Comparison of ENCODE assay signal across 14 cellular contexts in genomic region chr4:39825741-39826231, GRCh38.
DNase-seq lines count a peak whose midpoint lies in the region; FAIRE-seq and TF ChIP-seq lines count a peak whose summit lies in the region.
"Had no signal": no experiment of that assay in that cellular context is flagged by ENCODE, and none has a peak within 500 bp of the region (broad histone marks: within the 10 kb centered on the region; RNA-seq: fewer than 3 reads in every experiment).

No MANE protein-coding gene starts in this region.

- H3K4me3 ChIP-seq in astrocyte (ENCODE audit: insufficient read depth, low read depth, low read length) = no peak overlapping the region

- peaks cover 18% of the 10 kb centered on the region for H3K36me3 ChIP-seq in astrocyte (ENCODE audit: insufficient read depth, low read length)

- peaks cover 6% of the 10 kb centered on the region for H3K36me3 Mint-ChIP-seq in activated naive CD4-positive, alpha-beta T cell treated with anti-CD3 and anti-CD28 coated beads, Interleukin-2, amount 50 U/mL, for 24 hours
- peaks cover 12% of the 10 kb centered on the region for H3K36me3 Mint-ChIP-seq in astrocyte (ENCODE audit: low read depth, unreplicated experiment)
- H3K36me3 Mint-ChIP-seq in Calu3 (ENCODE audit: insufficient read depth, unreplicated experiment) = peaks cover 4% of the 10 kb centered on the region

- DNase-seq in activated naive CD4-positive, alpha-beta T cell treated with Interleukin-2 at 50 U/mL for 16 hours = no peak
- DNase-seq in astrocyte (ENCODE audit: low read depth) = peak; percentile 66
- peak; percentile 45 for DNase-seq in glomerular visceral epithelial cell (ENCODE audit: extremely low spot score)
- peak; percentile 17 for DNase-seq in superior temporal gyrus (ENCODE audit: extremely low spot score)
- no peak for DNase-seq in Calu3
- DNase-seq in D341Med (ENCODE audit: low spot score) = no peak
- DNase-seq in NCI-H2196 (lab: John Stamatoyannopoulos, UW; ENCODE audit: unreplicated experiment) = no peak
- DNase-seq: DMS 273 treated with DMSO at 0.1 percent for 48 hours, NCI-H2171 treated with DMSO at 0.1 percent for 48 hours, T-helper 1 cell had no signal

- H3K79me2 ChIP-seq in astrocyte (ENCODE audit: insufficient read depth, low read length) = no peaks in the 10 kb centered on the region

- H3K27me3 ChIP-seq in astrocyte (ENCODE audit: insufficient read depth, low read length) = no peaks in the 10 kb centered on the region

- no peak overlapping the region for H2AFZ ChIP-seq in astrocyte (ENCODE audit: low read depth, low read length)

- H3K4me1 ChIP-seq in astrocyte (ENCODE audit: insufficient read depth, low read length) = peaks cover 9% of the 10 kb centered on the region

- H3K27ac Mint-ChIP-seq in activated naive CD4-positive, alpha-beta T cell treated with anti-CD3 and anti-CD28 coated beads, Interleukin-2, amount 50 U/mL, for 24 hours = peak overlapping the region; percentile 76
- H3K27ac Mint-ChIP-seq in astrocyte (ENCODE audit: unreplicated experiment) = peak overlapping the region; percentile 96
- H3K27ac Mint-ChIP-seq in Calu3 (ENCODE audit: unreplicated experiment) = no peak overlapping the region
- H3K27ac Mint-ChIP-seq: type B pancreatic cell had no signal

- intact Hi-C loops in Calu3 (cut with micrococcal nuclease; ENCODE audit: unreplicated experiment) = no loop called here

- no peak overlapping the region for H3K27ac ChIP-seq in astrocyte (ENCODE audit: low read depth, low read length)

- H3K4me1 Mint-ChIP-seq in activated naive CD4-positive, alpha-beta T cell treated with anti-CD3 and anti-CD28 coated beads, Interleukin-2, amount 50 U/mL, for 24 hours = no peaks in the 10 kb centered on the region
- H3K4me1 Mint-ChIP-seq in astrocyte (ENCODE audit: low read depth, unreplicated experiment) (peaks cover 29% of the 10 kb centered on the region), Calu3 (ENCODE audit: low read depth, unreplicated experiment) (peaks cover 10% of the 10 kb centered on the region)

- no TSS peak for BruUV-seq in Calu3 (replicated peaks; lab: Mats Ljungman, UMichigan)

- H4K20me1 ChIP-seq in astrocyte (ENCODE audit: insufficient read depth, low read length) = no peaks in the 10 kb centered on the region

- no peak for FAIRE-seq in astrocyte (lab: Jason Lieb, UNC)
- FAIRE-seq: A204.1 had no signal

- H3K9me3 ChIP-seq in astrocyte (ENCODE audit: insufficient read depth, low read depth, low read length) = no peaks in the 10 kb centered on the region

- H3K9me3 Mint-ChIP-seq in activated naive CD4-positive, alpha-beta T cell treated with anti-CD3 and anti-CD28 coated beads, Interleukin-2, amount 50 U/mL, for 24 hours = no peaks in the 10 kb centered on the region
- no peaks in the 10 kb centered on the region for H3K9me3 Mint-ChIP-seq in astrocyte (ENCODE audit: unreplicated experiment)
- no peaks in the 10 kb centered on the region for H3K9me3 Mint-ChIP-seq in Calu3 (ENCODE audit: low read depth, unreplicated experiment)
- H3K9me3 Mint-ChIP-seq: neural crest cell, type B pancreatic cell had no signal

- no peak overlapping the region for H3K9ac ChIP-seq in astrocyte (ENCODE audit: low read length)

- TF ChIP-seq CTCF in astrocyte (IDR thresholded peaks at IDR 0.05; ENCODE audit: insufficient read depth, low read depth, low read length) = no peak
- TF ChIP-seq CTCF in Calu3 (IDR thresholded peaks at IDR 0.05; ENCODE audit: unreplicated experiment) = no peak

- no peaks in the 10 kb centered on the region for H3K27me3 Mint-ChIP-seq in activated naive CD4-positive, alpha-beta T cell treated with anti-CD3 and anti-CD28 coated beads, Interleukin-2, amount 50 U/mL, for 24 hours
- H3K27me3 Mint-ChIP-seq in astrocyte (ENCODE audit: low read depth, unreplicated experiment) (no peaks in the 10 kb centered on the region), Calu3 (ENCODE audit: unreplicated experiment) (no peaks in the 10 kb centered on the region)
- H3K27me3 Mint-ChIP-seq: type B pancreatic cell had no signal

- no peak overlapping the region for H3K4me2 ChIP-seq in astrocyte (ENCODE audit: low read length)

- CTCF ChIA-PET in Calu3 (lab: Charles Lee) = no interaction called here

- H3K4me3 Mint-ChIP-seq in activated naive CD4-positive, alpha-beta T cell treated with anti-CD3 and anti-CD28 coated beads, Interleukin-2, amount 50 U/mL, for 24 hours = no peak overlapping the region
- peak overlapping the region; percentile 69 for H3K4me3 Mint-ChIP-seq in astrocyte (ENCODE audit: unreplicated experiment)
- H3K4me3 Mint-ChIP-seq in Calu3 (ENCODE audit: low read depth, unreplicated experiment) = no peak overlapping the region
- H3K4me3 Mint-ChIP-seq: neural crest cell, type B pancreatic cell had no signal

Comparison
In these comparisons a context has a peak if more than half of its experiments do, and no peak if none do; other contexts are left out.
1. DNase-seq: peak in astrocyte (single experiment), glomerular visceral epithelial cell (single experiment) and superior temporal gyrus (single experiment); none in activated naive CD4-positive, alpha-beta T cell treated with Interleukin-2 at 50 U/mL for 16 hours (single experiment), Calu3 (single experiment), D341Med (single experiment) and NCI-H2196 (single experiment).